Comparison of ENCODE assay signal across 10 cellular contexts in the genomic region with DNA sequence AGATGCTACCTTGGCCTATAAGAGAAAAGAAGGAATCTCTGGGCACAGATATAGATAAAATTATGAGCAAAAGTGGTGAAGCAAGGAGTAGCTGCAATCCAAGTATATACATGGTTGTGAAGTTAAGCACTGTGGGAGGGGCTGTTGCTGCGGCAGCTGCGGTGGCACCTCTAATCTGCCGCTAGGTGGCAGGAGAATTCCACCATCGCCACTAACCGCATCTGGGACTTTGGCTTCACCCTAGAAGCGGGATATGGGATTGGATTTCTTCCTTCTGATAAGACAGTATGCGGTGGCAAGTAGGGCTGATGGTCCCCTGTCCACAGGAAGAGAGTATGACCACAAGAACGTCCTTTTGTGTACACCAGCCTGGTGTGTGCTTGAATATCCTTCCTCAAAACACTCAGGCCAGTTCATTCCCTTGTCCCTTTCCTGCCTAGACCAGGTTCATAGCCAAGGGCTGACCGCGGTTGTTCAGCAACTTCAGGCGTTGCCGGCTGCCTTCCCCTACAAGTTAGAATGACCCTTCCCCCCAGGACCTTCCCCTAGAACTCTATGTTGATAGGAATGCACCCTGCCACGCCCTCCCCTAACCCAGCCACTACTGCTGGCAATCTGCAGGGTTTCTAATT. TPM values are rescaled to one million over a fixed set of nuclear protein-coding genes. Genes with fewer than 3 reads are reported as not detected.
DNase-seq lines count a peak whose midpoint lies in the region; ATAC-seq and TF ChIP-seq lines count a peak whose summit lies in the region.
"Had no signal": no experiment of that assay in that cellular context is flagged by ENCODE, and none has a peak within 500 bp of the region (broad histone marks: within the 10 kb centered on the region; RNA-seq: fewer than 3 reads in every experiment).

No MANE protein-coding gene starts in this region.

- H3K36me3 ChIP-seq in CD4-positive, CD25-positive, alpha-beta regulatory T cell (ENCODE audit: control insufficient read depth, insufficient read depth, low read length), result no peaks in the 10 kb centered on the region
- no peaks in the 10 kb centered on the region for H3K36me3 ChIP-seq in GM23248 (ENCODE audit: low read depth)
- H3K36me3 ChIP-seq: neutrophil had no signal

- no peaks in the 10 kb centered on the region for H3K27me3 Mint-ChIP-seq in CD4-positive, CD25-positive, alpha-beta regulatory T cell
- H3K27me3 Mint-ChIP-seq in type B pancreatic cell, result no peaks in the 10 kb centered on the region
- H3K27me3 Mint-ChIP-seq: IgD-negative memory B cell had no signal

- H3K4me3 ChIP-seq in CD4-positive, CD25-positive, alpha-beta regulatory T cell (ENCODE audit: low read depth, low read length), result no peak overlapping the region
- H3K4me3 ChIP-seq in GM23248 (no peak overlapping the region), WI38 (ENCODE audit: low read depth, low read length) (no peak overlapping the region), epithelial cell of proximal tubule (ENCODE audit: low read depth, low read length) (no peak overlapping the region)

- no peak overlapping the region for H3K27ac ChIP-seq in CD4-positive, CD25-positive, alpha-beta regulatory T cell (ENCODE audit: insufficient read depth, low read length, poor library complexity, severe bottlenecking)
- no peak overlapping the region for H3K27ac ChIP-seq in GM23248
- H3K27ac ChIP-seq: neutrophil had no signal

- no peaks in the 10 kb centered on the region for H3K79me2 ChIP-seq in GM23248 (ENCODE audit: insufficient read depth)

- H3K4me1 ChIP-seq in CD4-positive, CD25-positive, alpha-beta regulatory T cell (ENCODE audit: control insufficient read depth, insufficient read depth, low read length, poor library complexity, severe bottlenecking), result no peaks in the 10 kb centered on the region
- no peaks in the 10 kb centered on the region for H3K4me1 ChIP-seq in GM23248 (ENCODE audit: insufficient read depth)

- no peak overlapping the region for H3K27ac Mint-ChIP-seq in CD4-positive, CD25-positive, alpha-beta regulatory T cell
- H3K27ac Mint-ChIP-seq in type B pancreatic cell, result no peak overlapping the region
- H3K27ac Mint-ChIP-seq: IgD-negative memory B cell had no signal

- H3K9me3 ChIP-seq in CD4-positive, CD25-positive, alpha-beta regulatory T cell (ENCODE audit: control insufficient read depth in 2 of 2, low read length in 2 of 2), result no peaks in the 10 kb centered on the region
- H3K9me3 ChIP-seq in GM23248 (ENCODE audit: low read depth), result no peaks in the 10 kb centered on the region
- H3K9me3 ChIP-seq: neutrophil had no signal

- H3K4me1 Mint-ChIP-seq in CD4-positive, CD25-positive, alpha-beta regulatory T cell, result no peaks in the 10 kb centered on the region
- H3K4me1 Mint-ChIP-seq in type B pancreatic cell (ENCODE audit: unreplicated experiment), result no peaks in the 10 kb centered on the region
- H3K4me1 Mint-ChIP-seq: IgD-negative memory B cell had no signal

- in situ Hi-C loops in GM23248 (cut with MboI), result loop anchor here (10.0 to 25.0 kb wide), 2 partner anchors 222 to 1845 kb away; no protein-coding TSS in a partner anchor

- no peak for ATAC-seq in CD4-positive, CD25-positive, alpha-beta regulatory T cell (ENCODE audit: low read depth in 2 of 2)
- no peak for ATAC-seq in HG02938 (IDR thresholded peaks at IDR 0.05; ENCODE audit: unreplicated experiment)

- DNase-seq in CD4-positive, CD25-positive, alpha-beta regulatory T cell, result peak in 2 of 3 donors; percentile 19 to 25
- DNase-seq in GM23248 (peak; percentile 76), NCI-H2029 treated with DMSO at 0.1 percent for 48 hours (lab: John Stamatoyannopoulos, UW) (peak; percentile 39), epithelial cell of proximal tubule (ENCODE audit: low read depth) (no peak), middle frontal gyrus (ENCODE audit: extremely low spot score, low spot score) (peak; percentile 46), type B pancreatic cell (ENCODE audit: extremely low spot score, unreplicated experiment) (no peak)

- H3F3A ChIP-seq in GM23248 (ENCODE audit: insufficient read depth), result no peaks in the 10 kb centered on the region

- TF ChIP-seq CTCF in WI38 (IDR thresholded peaks at IDR 0.05; ENCODE audit: low read depth, low read length) (peak; percentile 56), epithelial cell of proximal tubule (conservative IDR thresholded peaks at IDR 0.05; ENCODE audit: low read depth, low read length) (peak; percentile 70), type B pancreatic cell (conservative IDR thresholded peaks at IDR 0.05) (peak; percentile 89)

- no peaks in the 10 kb centered on the region for H3K27me3 ChIP-seq in CD4-positive, CD25-positive, alpha-beta regulatory T cell (ENCODE audit: control insufficient read depth, insufficient read depth, low read length)
- no peaks in the 10 kb centered on the region for H3K27me3 ChIP-seq in GM23248 (replicated peaks; ENCODE audit: insufficient read depth)

- H3K4me3 Mint-ChIP-seq in CD4-positive, CD25-positive, alpha-beta regulatory T cell, result no peak overlapping the region
- no peak overlapping the region for H3K4me3 Mint-ChIP-seq in type B pancreatic cell
- H3K4me3 Mint-ChIP-seq: IgD-negative memory B cell had no signal

- H3K9me2 ChIP-seq in GM23248 (ENCODE audit: insufficient read depth), result no peaks in the 10 kb centered on the region

- no peaks in the 10 kb centered on the region for H4K20me1 ChIP-seq in GM23248 (ENCODE audit: insufficient read depth)

- H3K4me2 ChIP-seq in GM23248 (ENCODE audit: unreplicated experiment), result no peak overlapping the region

- no peak overlapping the region for H2AFZ ChIP-seq in GM23248

- WGBS in GM23248 (ENCODE audit: low coverage in 1 of 2, low lambda C conversion rate in 2 of 2, missing lambda C conversion rate in 2 of 2), 2 experiments, result 9 to 16% methylated on average over 13 of the region's 13 CpGs

- H3K36me3 Mint-ChIP-seq in CD4-positive, CD25-positive, alpha-beta regulatory T cell, result no peaks in the 10 kb centered on the region
- H3K36me3 Mint-ChIP-seq in type B pancreatic cell, result no peaks in the 10 kb centered on the region
- H3K36me3 Mint-ChIP-seq: IgD-negative memory B cell had no signal

- peaks cover 0 to 2% (median 0%) of the 10 kb centered on the region in 7 donors for H3K9me3 Mint-ChIP-seq in CD4-positive, CD25-positive, alpha-beta regulatory T cell
- H3K9me3 Mint-ChIP-seq in type B pancreatic cell, result no peaks in the 10 kb centered on the region

- no peak overlapping the region for H3K9ac ChIP-seq in GM23248

RNA-seq across cellular contexts. Expression of a gene that starts 5.1 kb away (rescaled TPM):
- not detected for total RNA-seq in CD4-positive, CD25-positive, alpha-beta regulatory T cell
- polyA plus RNA-seq in CD4-positive, CD25-positive, alpha-beta regulatory T cell, result not detected
- total RNA-seq in GM23248 (2014; rRNA removed; shearing (Covaris generic)), result 0.22 TPM in 1 of 2 replicates, not detected in the other
- 0.04 and 0.14 TPM in 2 replicates for polyA plus RNA-seq in GM23248 (2016; fragmentation: Nextera tagmentation; extraction: Ambion mirVana)
- total RNA-seq in epithelial cell of proximal tubule (0.07 and 0.23 TPM in 2 replicates), type B pancreatic cell (ENCODE audit: low replicate concordance) (3.1 and 8.2 TPM in 2 replicates)
- polyA plus RNA-seq: IgD-negative memory B cell had no signal

RNA-seq across cellular contexts. Expression of a gene that starts 44.6 kb away (rescaled TPM):
- total RNA-seq in CD4-positive, CD25-positive, alpha-beta regulatory T cell, result not detected
- polyA plus RNA-seq in CD4-positive, CD25-positive, alpha-beta regulatory T cell, result 1 to 10 TPM in 2 of 4 donors, under 1 TPM in 1, not detected in 1; 0.29 to 1.7 (median 1.1) TPM
- total RNA-seq in GM23248 (2014; rRNA removed; shearing (Covaris generic)), result 127 and 133 TPM in 2 replicates
- polyA plus RNA-seq in GM23248 (2016; fragmentation: Nextera tagmentation; extraction: Ambion mirVana), result 76.9 and 78.7 TPM in 2 replicates
- total RNA-seq in epithelial cell of proximal tubule (56.8 and 77.3 TPM in 2 replicates), type B pancreatic cell (ENCODE audit: low replicate concordance) (38.4 and 72.7 TPM in 2 replicates)
- polyA plus RNA-seq: IgD-negative memory B cell had no signal

Comparison
In these comparisons a context has a peak if more than half of its experiments do, and no peak if none do; other contexts are left out.
1. DNase-seq: peak in CD4-positive, CD25-positive, alpha-beta regulatory T cell (2 of 3), GM23248 (single experiment), NCI-H2029 treated with DMSO at 0.1 percent for 48 hours (single experiment) and middle frontal gyrus (single experiment); none in epithelial cell of proximal tubule (single experiment) and type B pancreatic cell (single experiment).
2. RNA of a gene that starts 44.6 kb away (total RNA-seq): 127 to 133 TPM in GM23248, 56.8 to 77.3 TPM in epithelial cell of proximal tubule and 38.4 to 72.7 TPM in type B pancreatic cell; not detected in CD4-positive, CD25-positive, alpha-beta regulatory T cell (single experiment); every median in the first group is over 10 times any median in the second.
3. Peak in every context shown above with its lines, with median percentiles within 50 percentile points of each other: CTCF ChIP-seq.